7 cellular contexts compared by ENCODE assay signal in the genomic region with DNA sequence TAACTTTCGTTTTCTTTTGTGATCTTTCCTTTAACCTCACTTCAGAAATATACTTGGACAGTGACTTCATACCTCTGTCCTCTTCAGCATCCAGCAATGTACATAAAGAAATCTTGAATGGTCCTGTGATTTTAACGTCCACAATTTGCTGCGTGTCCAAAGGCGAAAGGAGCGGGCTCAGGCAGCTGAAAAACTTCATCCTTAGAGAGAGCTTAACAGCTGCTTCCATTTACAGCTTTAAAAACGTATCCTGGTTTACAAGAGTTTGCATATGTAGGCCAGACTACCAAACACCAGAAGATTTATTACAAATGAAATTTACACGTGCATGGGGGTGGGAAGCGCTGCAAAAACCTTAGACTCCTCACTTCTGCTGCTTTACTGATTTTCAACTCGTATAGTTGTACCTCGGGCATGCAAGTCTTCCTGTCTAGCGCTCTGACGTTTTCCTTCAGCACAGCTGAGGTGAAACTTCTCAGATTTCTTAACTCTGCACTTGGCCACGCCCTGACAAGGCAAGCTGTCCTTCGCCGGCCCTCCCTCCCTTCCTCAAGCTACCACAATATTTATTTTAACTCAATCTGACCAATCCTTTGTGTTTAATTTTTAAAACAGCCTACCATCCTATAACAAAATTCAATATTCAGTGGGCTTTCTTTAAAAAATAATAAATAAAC.
DNase-seq lines count a peak whose midpoint lies in the region; ATAC-seq, FAIRE-seq and TF ChIP-seq lines count a peak whose summit lies in the region.

No MANE protein-coding gene starts in this region.

- H3K36me3 Mint-ChIP-seq in astrocyte (ENCODE audit: low read depth, unreplicated experiment) (no peaks in the 10 kb centered on the region), immature natural killer cell (no peaks in the 10 kb centered on the region)

- dilution Hi-C loops in keratinocyte (cut with MboI; ENCODE audit: extremely low pct_ligation_motif_present, low sequenced_read_pairs), result no loop called here

- WGBS in thyroid gland, 2 donors, result 1 to 4% methylated on average over 15 of the region's 15 CpGs

- H3K4me1 ChIP-seq in MM.1S (ENCODE audit: low read length) (no peaks in the 10 kb centered on the region), astrocyte (ENCODE audit: insufficient read depth, low read length) (no peaks in the 10 kb centered on the region), keratinocyte (ENCODE audit: control insufficient read depth, extremely low read depth, insufficient read depth, low read length) (no peaks in the 10 kb centered on the region), thyroid gland (no peaks in the 10 kb centered on the region)

- no peaks in the 10 kb centered on the region for H3K9me2 ChIP-seq in MM.1S (replicated peaks; ENCODE audit: insufficient read depth, low read length)

- H3K79me2 ChIP-seq in MM.1S (ENCODE audit: low read length), result no peaks in the 10 kb centered on the region
- no peaks in the 10 kb centered on the region for H3K79me2 ChIP-seq in astrocyte (ENCODE audit: insufficient read depth, low read length)
- H3K79me2 ChIP-seq in keratinocyte (ENCODE audit: control insufficient read depth, insufficient read depth, low read length), result no peaks in the 10 kb centered on the region

- intact Hi-C loops in thyroid gland (cut with DNase I), result no loop called here

- no peak for ATAC-seq in GM18517 (IDR thresholded peaks at IDR 0.05; ENCODE audit: unreplicated experiment)

- H3K9ac ChIP-seq in MM.1S (ENCODE audit: low read length), result peak overlapping the region; percentile 42; the same call in 1 of the 2 replicates
- no peak overlapping the region for H3K9ac ChIP-seq in astrocyte (ENCODE audit: low read length)
- no peak overlapping the region for H3K9ac ChIP-seq in keratinocyte (ENCODE audit: control insufficient read depth, extremely low read depth, insufficient read depth, low read length)

- no peaks in the 10 kb centered on the region for H3K27me3 ChIP-seq in MM.1S (replicated peaks; ENCODE audit: insufficient read depth, low read length)
- H3K27me3 ChIP-seq in astrocyte (ENCODE audit: insufficient read depth, low read length), result no peaks in the 10 kb centered on the region
- no peaks in the 10 kb centered on the region for H3K27me3 ChIP-seq in keratinocyte (ENCODE audit: control insufficient read depth, extremely low read depth, insufficient read depth, low read length)
- H3K27me3 ChIP-seq in thyroid gland, result no peaks in the 10 kb centered on the region

- H3F3A ChIP-seq in MM.1S (ENCODE audit: insufficient read depth, low read length), result no peaks in the 10 kb centered on the region

- no peaks in the 10 kb centered on the region for H4K20me1 ChIP-seq in MM.1S (ENCODE audit: insufficient read depth, low read length)
- H4K20me1 ChIP-seq in astrocyte (ENCODE audit: insufficient read depth, low read length), result no peaks in the 10 kb centered on the region
- no peaks in the 10 kb centered on the region for H4K20me1 ChIP-seq in keratinocyte (ENCODE audit: control insufficient read depth, extremely low read depth, insufficient read depth, low read length)

- H2AFZ ChIP-seq in MM.1S (ENCODE audit: low read length) (peak overlapping the region; percentile 54), astrocyte (ENCODE audit: low read depth, low read length) (no peak overlapping the region), keratinocyte (ENCODE audit: control insufficient read depth, low read length) (peak overlapping the region; percentile 66)

- FAIRE-seq in astrocyte (lab: Jason Lieb, UNC) (no peak), keratinocyte (lab: Jason Lieb, UNC) (no peak)

- H3K9me3 ChIP-seq in MM.1S (replicated peaks; ENCODE audit: insufficient read depth, low read length), result no peaks in the 10 kb centered on the region
- H3K9me3 ChIP-seq in astrocyte (ENCODE audit: insufficient read depth, low read depth, low read length), result no peaks in the 10 kb centered on the region
- no peaks in the 10 kb centered on the region for H3K9me3 ChIP-seq in keratinocyte (ENCODE audit: control insufficient read depth, low read depth, low read length)
- H3K9me3 ChIP-seq in thyroid gland, result no peaks in the 10 kb centered on the region

- H3K4me1 Mint-ChIP-seq in astrocyte (ENCODE audit: low read depth, unreplicated experiment), result no peaks in the 10 kb centered on the region
- H3K4me1 Mint-ChIP-seq in immature natural killer cell, result no peaks in the 10 kb centered on the region

- H3K36me3 ChIP-seq in MM.1S (replicated peaks; ENCODE audit: insufficient read depth, low read length), result no peaks in the 10 kb centered on the region
- H3K36me3 ChIP-seq in astrocyte (ENCODE audit: insufficient read depth, low read length), result no peaks in the 10 kb centered on the region
- H3K36me3 ChIP-seq in keratinocyte (ENCODE audit: control insufficient read depth in 2 of 2, extremely low read depth in 1 of 2, insufficient read depth in 2 of 2, low read length in 2 of 2), result no peaks in the 10 kb centered on the region
- H3K36me3 ChIP-seq in thyroid gland, result no peaks in the 10 kb centered on the region

- H3K27ac ChIP-seq in MM.1S (ENCODE audit: low read length) (peak overlapping the region; percentile 31; the same call in 1 of the 2 replicates), astrocyte (ENCODE audit: low read depth, low read length) (no peak overlapping the region), keratinocyte (ENCODE audit: control insufficient read depth, insufficient read depth, low read length) (no peak overlapping the region), thyroid gland (peak overlapping the region in 2 of 3 donors; percentile 32 to 49)

- TF ChIP-seq CTCF in MM.1S (IDR thresholded peaks at IDR 0.05; ENCODE audit: low read length), result no peak
- TF ChIP-seq CTCF in astrocyte (IDR thresholded peaks at IDR 0.05; ENCODE audit: insufficient read depth, low read depth, low read length), result no peak
- no peak for TF ChIP-seq CTCF in keratinocyte (optimal IDR thresholded peaks at IDR 0.05 in 1 of 3, IDR thresholded peaks at IDR 0.05 in 1 of 3, conservative IDR thresholded peaks at IDR 0.05 in 1 of 3; ENCODE audit: extremely low read depth in 1 of 3, insufficient read depth in 2 of 3, low read length in 3 of 3)
- TF ChIP-seq CTCF in thyroid gland (IDR thresholded peaks at IDR 0.05), result no peak

- no peaks in the 10 kb centered on the region for H3K9me3 Mint-ChIP-seq in astrocyte (ENCODE audit: unreplicated experiment)
- H3K9me3 Mint-ChIP-seq in immature natural killer cell, result peaks cover 0 to 19% (median 3%) of the 10 kb centered on the region in 6 donors

- peak in 1 of 2 donors; percentile 69 for TF ChIP-seq POLR2A in thyroid gland (IDR thresholded peaks at IDR 0.05)

- H3K4me3 ChIP-seq in MM.1S (ENCODE audit: low read length) (peak overlapping the region; percentile 68), astrocyte (ENCODE audit: insufficient read depth, low read depth, low read length) (peak overlapping the region; percentile 39), keratinocyte (ENCODE audit: control insufficient read depth in 2 of 3, extremely low read depth in 1 of 3, insufficient read depth in 2 of 3, low read depth in 1 of 3, low read length in 3 of 3) (peak overlapping the region in 2 of 3 experiments; percentile 26 to 57), thyroid gland (replicated peaks in 1 of 3) (peak overlapping the region in 2 of 3 donors; percentile 4 to 25)

- H3K27ac Mint-ChIP-seq in astrocyte (ENCODE audit: unreplicated experiment), result no peak overlapping the region
- no peak overlapping the region for H3K27ac Mint-ChIP-seq in immature natural killer cell

- H3K27me3 Mint-ChIP-seq in astrocyte (ENCODE audit: low read depth, unreplicated experiment) (peaks cover 2% of the 10 kb centered on the region), immature natural killer cell (ENCODE audit: low read depth in 3 of 3) (no peaks in the 10 kb centered on the region)

- DNase-seq in MM.1S (peak; percentile 69), astrocyte (ENCODE audit: low read depth) (no peak), keratinocyte (ENCODE audit: low read depth, low spot score) (no peak), thyroid gland (peak; percentile 63 to 68), NCI-H146 treated with DMSO at 0.1 percent for 48 hours (lab: John Stamatoyannopoulos, UW; ENCODE audit: unreplicated experiment) (no peak), immature natural killer cell (no peak)

- no peaks in the 10 kb centered on the region for H3K9me1 ChIP-seq in keratinocyte (ENCODE audit: control insufficient read depth, extremely low read depth, insufficient read depth, low read length)

- H3K4me2 ChIP-seq in MM.1S (ENCODE audit: low read depth, low read length) (peak overlapping the region; percentile 68), astrocyte (ENCODE audit: low read length) (peak overlapping the region; percentile 73), keratinocyte (ENCODE audit: control insufficient read depth, extremely low read depth, insufficient read depth, low read depth, low read length) (peak overlapping the region; percentile 58)

- H3K4me3 Mint-ChIP-seq in astrocyte (ENCODE audit: unreplicated experiment) (peak overlapping the region; percentile 78), immature natural killer cell (no peak overlapping the region)

Comparison
In these comparisons a context has a peak if more than half of its experiments do, and no peak if none do; other contexts are left out.
1. DNase-seq: peak in MM.1S (single experiment) and thyroid gland (2 of 2); none in astrocyte (single experiment), keratinocyte (single experiment), NCI-H146 treated with DMSO at 0.1 percent for 48 hours (single experiment) and immature natural killer cell (0 of 3).
2. H3K27ac ChIP-seq: peak in MM.1S (single experiment) and thyroid gland (2 of 3); none in astrocyte (single experiment) and keratinocyte (single experiment).
3. H3K4me3 ChIP-seq: peak in every context shown above with its lines; median percentile 68 in MM.1S; 42 in keratinocyte; 39 in astrocyte; 14 in thyroid gland.
4. Peak in every context shown above with its lines, with median percentiles within 50 percentile points of each other: H3K4me2 ChIP-seq.